In genomic region chr14:69651653-69652052, GRCh38 we compare ENCODE assay signal across 10 cellular contexts. TPM values are rescaled to one million over a fixed set of nuclear protein-coding genes. Genes with fewer than 3 reads are reported as not detected.
A peak's percentile ranks its signal among the peaks of the same experiment; 100 is the strongest.
DNase-seq lines count a peak whose midpoint lies in the region; ATAC-seq and TF ChIP-seq lines count a peak whose summit lies in the region.
"Had no signal": no experiment of that assay in that cellular context is flagged by ENCODE, and none has a peak within 500 bp of the region (broad histone marks: within the 10 kb centered on the region; RNA-seq: fewer than 3 reads in every experiment).

No MANE protein-coding gene starts in this region.

- H3K36me3 ChIP-seq in adrenal gland (replicated peaks in 1 of 2): no peaks in the 10 kb centered on the region
- no peaks in the 10 kb centered on the region for H3K36me3 ChIP-seq in lung (ENCODE audit: control insufficient read depth in 2 of 2, insufficient read depth in 2 of 2, low read length in 2 of 2)
- H3K36me3 ChIP-seq in thyroid gland: no peaks in the 10 kb centered on the region
- H3K36me3 ChIP-seq: brain microvascular endothelial cell had no signal

- H3K27me3 Mint-ChIP-seq in activated T-cell treated with anti-CD3 and anti-CD28 coated beads, Interleukin-2, amount 50 U/mL, for 4 hours (ENCODE audit: low read depth): no peaks in the 10 kb centered on the region

- no peak for DNase-seq in activated T-cell treated with anti-CD3 and anti-CD28 coated beads, Interleukin-2, amount 50 U/mL, for 4 hours
- DNase-seq in activated T-cell treated with anti-CD3 and anti-CD28 coated beads for 4 hours (no peak), adrenal gland (no peak), lung (ENCODE audit: low spot score) (no peak), thyroid gland (no peak), cortex of kidney (lab: John Stamatoyannopoulos, UW) (no peak), A172 (ENCODE audit: low spot score) (no peak)
- no peak for DNase-seq in activated CD4-positive, alpha-beta T cell treated with anti-CD3 and anti-CD28 coated beads for 48 hours
- DNase-seq: brain microvascular endothelial cell, NCI-H526 had no signal

- no peaks in the 10 kb centered on the region for H3K27me3 ChIP-seq in adrenal gland
- no peaks in the 10 kb centered on the region for H3K27me3 ChIP-seq in lung (ENCODE audit: control insufficient read depth, insufficient read depth)
- no peaks in the 10 kb centered on the region for H3K27me3 ChIP-seq in thyroid gland
- H3K27me3 ChIP-seq: brain microvascular endothelial cell had no signal

- peaks cover 94% of the 10 kb centered on the region for H3K4me1 Mint-ChIP-seq in activated T-cell treated with anti-CD3 and anti-CD28 coated beads, Interleukin-2, amount 50 U/mL, for 4 hours (ENCODE audit: low read depth)

- TF ChIP-seq CTCF in adrenal gland (IDR thresholded peaks at IDR 0.05) (no peak), lung (IDR thresholded peaks at IDR 0.05; ENCODE audit: control extremely low read depth, extremely low read depth) (no peak), thyroid gland (IDR thresholded peaks at IDR 0.05) (no peak)

- H3K27ac ChIP-seq in adrenal gland: peak overlapping the region in 4 of 5 donors; percentile 40 to 84 (median 66)
- peak overlapping the region; percentile 37 to 39 for H3K27ac ChIP-seq in lung (ENCODE audit: low read depth in 1 of 2, low read length in 1 of 2)
- H3K27ac ChIP-seq in thyroid gland: peak overlapping the region in 2 of 3 donors; percentile 87 to 94
- H3K27ac ChIP-seq: brain microvascular endothelial cell had no signal

- peak in 1 of 2 donors; percentile 39 for ATAC-seq in activated T-cell treated with anti-CD3 and anti-CD28 coated beads, Interleukin-2, amount 50 U/mL, for 4 hours
- no peak for ATAC-seq in lung (ENCODE audit: insufficient read depth, low FRiP score)

- intact Hi-C loops in adrenal gland (cut with DNase I): no loop called here
- intact Hi-C loops in thyroid gland (cut with DNase I): loop anchor here (5.0 to 10.0 kb wide), 2 partner anchors 34 to 63 kb away; no protein-coding TSS in a partner anchor

- TF ChIP-seq POLR2A in adrenal gland (IDR thresholded peaks at IDR 0.05) (no peak), thyroid gland (IDR thresholded peaks at IDR 0.05) (no peak)

- H3K36me3 Mint-ChIP-seq in activated T-cell treated with anti-CD3 and anti-CD28 coated beads, Interleukin-2, amount 50 U/mL, for 4 hours (ENCODE audit: insufficient read depth): peaks cover 8% of the 10 kb centered on the region

- H3K9me3 Mint-ChIP-seq in activated T-cell treated with anti-CD3 and anti-CD28 coated beads, Interleukin-2, amount 50 U/mL, for 4 hours: no peaks in the 10 kb centered on the region

- H3K4me3 ChIP-seq in adrenal gland (no peak overlapping the region), lung (no peak overlapping the region), thyroid gland (replicated peaks in 1 of 3) (no peak overlapping the region)

- H3K9me3 ChIP-seq in adrenal gland (replicated peaks in 1 of 3): no peaks in the 10 kb centered on the region
- H3K9me3 ChIP-seq in lung (ENCODE audit: control insufficient read depth in 2 of 2, insufficient read depth in 1 of 2, low read length in 1 of 2): no peaks in the 10 kb centered on the region
- no peaks in the 10 kb centered on the region for H3K9me3 ChIP-seq in thyroid gland

- peak overlapping the region; percentile 55 for H3K4me3 Mint-ChIP-seq in activated T-cell treated with anti-CD3 and anti-CD28 coated beads, Interleukin-2, amount 50 U/mL, for 4 hours

- WGBS in adrenal gland, 4 donors: 40 to 74% (median 50%) methylated on average over 1 of the region's 1 CpG
- WGBS in lung, 2 donors: 74 to 93% methylated on average over 1 of the region's 1 CpG
- 82 to 91% methylated on average over 1 of the region's 1 CpG for WGBS in thyroid gland, 2 donors

- H3K4me1 ChIP-seq in adrenal gland (replicated peaks in 1 of 2) (peaks cover 69 to 87% of the 10 kb centered on the region in 2 donors), lung (ENCODE audit: control insufficient read depth in 2 of 2, insufficient read depth in 2 of 2, low read length in 2 of 2) (peaks cover 40 to 61% of the 10 kb centered on the region in 2 donors), thyroid gland (peaks cover 69 to 89% of the 10 kb centered on the region in 2 donors)

RNA-seq across cellular contexts. Expression of gene SUSD6, which starts 40.3 kb away (rescaled TPM):
- 100 to 1,000 TPM in 2 of 3 donors, 10 to 100 TPM in 1; 97.4 to 108 (median 103) TPM for total RNA-seq in activated T-cell treated with anti-CD3 and anti-CD28 coated beads, Interleukin-2, amount 50 U/mL, for 4 hours
- total RNA-seq in adrenal gland: 10 to 100 TPM; 33.3 to 75.5 (median 52.0) TPM
- 10 to 100 TPM in 1 of 3 donors, 1 to 10 TPM in 2; 7.8 to 22.8 (median 9.3) TPM for polyA plus RNA-seq in adrenal gland
- 10 to 100 TPM; 51.3 to 75.1 TPM for total RNA-seq in lung
- 10 to 100 TPM; 16.0 to 70.7 TPM for polyA plus RNA-seq in lung
- 10 to 100 TPM; 37.5 to 70.4 (median 44.5) TPM for total RNA-seq in thyroid gland
- total RNA-seq in A172 (2014; rRNA removed; shearing (Covaris generic)): 2.4 and 3.1 TPM in 2 replicates

Comparison
In these comparisons a context has a peak if more than half of its experiments do, and no peak if none do; other contexts are left out.
1. H3K27ac ChIP-seq: peak in every context shown above with its lines; median percentile 90 in thyroid gland; 66 in adrenal gland; 38 in lung.